ENCODE assay signal across 8 cellular contexts in genomic region chr7:102279537-102280400, GRCh38. TPM values are rescaled to one million over a fixed set of nuclear protein-coding genes. Genes with fewer than 3 reads are reported as not detected.
DNase-seq lines count a peak whose midpoint lies in the region; ATAC-seq, FAIRE-seq and TF ChIP-seq lines count a peak whose summit lies in the region.

No MANE protein-coding gene starts in this region.

- H3K4me3 ChIP-seq in PC-3 (ENCODE audit: low read length), result no peak overlapping the region

- no peak overlapping the region for H3K9ac ChIP-seq in PC-3 (ENCODE audit: low read length)

- intact Hi-C loops in PC-3 (cut with micrococcal nuclease), result loop anchor here (1.0 kb wide), 1 partner anchor 111 kb away; no protein-coding TSS in a partner anchor
- intact Hi-C loops in posterior cingulate gyrus (cut with DNase I), result loop anchor here (2.0 kb wide), 1 partner anchor 111 kb away; no protein-coding TSS in a partner anchor

- H3K27ac ChIP-seq in PC-3 (ENCODE audit: low read length), result no peak overlapping the region

- no peaks in the 10 kb centered on the region for H3K79me2 ChIP-seq in PC-3 (ENCODE audit: low read length)

- no peak for FAIRE-seq in frontal cortex (lab: Jason Lieb, UNC)

- no peaks in the 10 kb centered on the region for H3K4me1 ChIP-seq in PC-3 (ENCODE audit: insufficient read depth, low read length)

- H3K36me3 ChIP-seq in PC-3 (ENCODE audit: low read depth, low read length), result no peaks in the 10 kb centered on the region

- H3K9me3 ChIP-seq in PC-3 (ENCODE audit: low read length), result no peaks in the 10 kb centered on the region

- no TSS peak for BruUV-seq in PC-3 (replicated peaks; lab: Mats Ljungman, UMichigan)

- peak; percentile 63 for ATAC-seq in GM18907 (IDR thresholded peaks at IDR 0.05; ENCODE audit: unreplicated experiment)
- ATAC-seq in HG03520 (IDR thresholded peaks at IDR 0.05; ENCODE audit: unreplicated experiment), result peak; percentile 51
- ATAC-seq in PC-3, result peak; percentile 94
- ATAC-seq in GM18873 (IDR thresholded peaks at IDR 0.05; ENCODE audit: low FRiP score, unreplicated experiment), result no peak

- H3K9me2 ChIP-seq in PC-3 (replicated peaks; ENCODE audit: low read length), result no peaks in the 10 kb centered on the region

- POLR2A ChIA-PET in PC-3 (lab: Charles Lee; ENCODE audit: unreplicated experiment), result no interaction called here

- H3K4me2 ChIP-seq in PC-3 (ENCODE audit: low read length), result no peak overlapping the region

- TF ChIP-seq CTCF in PC-3 (conservative IDR thresholded peaks at IDR 0.05; ENCODE audit: low read depth, low read length), result peak; percentile 90

- no peaks in the 10 kb centered on the region for H3F3A ChIP-seq in PC-3 (ENCODE audit: low read length, unreplicated experiment)

- H2AFZ ChIP-seq in PC-3 (ENCODE audit: low read length), result no peak overlapping the region

- no peaks in the 10 kb centered on the region for H4K20me1 ChIP-seq in PC-3 (ENCODE audit: low read length)

- CTCF ChIA-PET in PC-3 (lab: Charles Lee), result interaction anchor here (0.6 to 0.7 kb wide), 3 partner anchors 103 to 117 kb away, joined by 3 read pairs; no protein-coding TSS in a partner anchor

- no peaks in the 10 kb centered on the region for H3K27me3 ChIP-seq in PC-3 (ENCODE audit: low read length)

- DNase-seq in Ammon's horn (ENCODE audit: low spot score) (peak; percentile 70), PC-3 (peak; percentile 56), frontal cortex (ENCODE audit: low spot score in 2 of 2) (peak; percentile 73 to 83), posterior cingulate gyrus (peak in 7 of 10 donors; percentile 46 to 93 (median 55))
- DNase-seq in activated effector memory CD4-positive, alpha-beta T cell treated with Interleukin-2 at 50 U/mL for 16 hours, result peak; percentile 27

RNA-seq across cellular contexts. Expression of gene SH2B2, which starts 6.9 kb away (rescaled TPM):
- total RNA-seq in PC-3 (2014; rRNA removed), result 8.8 and 10.7 TPM in 2 replicates
- total RNA-seq in frontal cortex, result 10.2 TPM

Comparison
In these comparisons a context has a peak if more than half of its experiments do, and no peak if none do; other contexts are left out.
1. DNase-seq: peak in every context shown above with its lines; median percentile 78 in frontal cortex; 70 in Ammon's horn; 56 in PC-3; 55 in posterior cingulate gyrus; 27 in activated effector memory CD4-positive, alpha-beta T cell treated with Interleukin-2 at 50 U/mL for 16 hours.